Comparison of ENCODE assay signal across 1 cellular context in the genomic region with DNA sequence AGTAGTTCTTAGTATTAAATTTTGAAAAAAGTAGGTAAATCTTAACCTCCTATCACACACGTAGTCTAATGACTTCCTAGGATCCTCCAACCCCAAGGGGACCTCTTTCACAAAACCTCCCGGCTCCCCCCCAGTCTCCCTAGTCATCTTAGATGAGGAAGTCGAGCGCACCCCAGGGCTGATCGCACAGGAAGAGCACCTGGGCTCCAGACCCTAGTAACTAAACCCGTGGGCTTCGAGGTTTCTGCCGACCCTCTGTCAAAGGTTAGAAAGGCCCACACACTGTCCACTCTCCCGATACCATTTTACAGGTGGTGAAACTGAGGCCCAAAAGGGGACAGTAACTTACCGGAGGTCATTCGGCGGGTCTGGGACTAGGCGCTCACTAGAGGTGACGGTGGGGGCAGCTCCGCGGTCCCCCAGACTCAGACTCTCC.
TF ChIP-seq lines count a peak whose summit lies in the region.

No MANE protein-coding gene starts in this region.

TF ChIP-seq in WTC11, 78 proteins besides CTCF, POLR2A, EP300 and RAD21 (continued from another document):
- TF ChIP-seq, protein P1, sequence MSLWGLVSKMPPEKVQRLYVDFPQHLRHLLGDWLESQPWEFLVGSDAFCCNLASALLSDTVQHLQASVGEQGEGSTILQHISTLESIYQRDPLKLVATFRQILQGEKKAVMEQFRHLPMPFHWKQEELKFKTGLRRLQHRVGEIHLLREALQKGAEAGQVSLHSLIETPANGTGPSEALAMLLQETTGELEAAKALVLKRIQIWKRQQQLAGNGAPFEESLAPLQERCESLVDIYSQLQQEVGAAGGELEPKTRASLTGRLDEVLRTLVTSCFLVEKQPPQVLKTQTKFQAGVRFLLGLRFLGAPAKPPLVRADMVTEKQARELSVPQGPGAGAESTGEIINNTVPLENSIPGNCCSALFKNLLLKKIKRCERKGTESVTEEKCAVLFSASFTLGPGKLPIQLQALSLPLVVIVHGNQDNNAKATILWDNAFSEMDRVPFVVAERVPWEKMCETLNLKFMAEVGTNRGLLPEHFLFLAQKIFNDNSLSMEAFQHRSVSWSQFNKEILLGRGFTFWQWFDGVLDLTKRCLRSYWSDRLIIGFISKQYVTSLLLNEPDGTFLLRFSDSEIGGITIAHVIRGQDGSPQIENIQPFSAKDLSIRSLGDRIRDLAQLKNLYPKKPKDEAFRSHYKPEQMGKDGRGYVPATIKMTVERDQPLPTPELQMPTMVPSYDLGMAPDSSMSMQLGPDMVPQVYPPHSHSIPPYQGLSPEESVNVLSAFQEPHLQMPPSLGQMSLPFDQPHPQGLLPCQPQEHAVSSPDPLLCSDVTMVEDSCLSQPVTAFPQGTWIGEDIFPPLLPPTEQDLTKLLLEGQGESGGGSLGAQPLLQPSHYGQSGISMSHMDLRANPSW (CRISPR knock-in tag; conservative IDR thresholded peaks at IDR 0.05; ENCODE audit: low read depth) = no peak
- TF ChIP-seq SMAD4 (CRISPR knock-in tag; IDR thresholded peaks at IDR 0.05) (no peak), NFE2L1 (CRISPR knock-in tag; IDR thresholded peaks at IDR 0.05) (no peak), ZNF317 (CRISPR knock-in tag; IDR thresholded peaks at IDR 0.05; ENCODE audit: borderline replicate concordance, low read depth) (0 out of 2 replicates have a peak, but pooled peaks have one; percentile 41), RELA (CRISPR knock-in tag; IDR thresholded peaks at IDR 0.05; ENCODE audit: borderline replicate concordance) (no peak), ETV6 (CRISPR knock-in tag; IDR thresholded peaks at IDR 0.05) (no peak), ZNF423 (CRISPR knock-in tag; IDR thresholded peaks at IDR 0.05) (no peak), ZNF138 (CRISPR knock-in tag; conservative IDR thresholded peaks at IDR 0.05) (no peak), KAT7 (CRISPR knock-in tag; IDR thresholded peaks at IDR 0.05; ENCODE audit: borderline replicate concordance) (0 out of 2 replicates have a peak, but pooled peaks have one; percentile 71), CBFB (CRISPR knock-in tag; IDR thresholded peaks at IDR 0.05; ENCODE audit: low read depth) (no peak), ZNF219 (CRISPR knock-in tag; IDR thresholded peaks at IDR 0.05; ENCODE audit: borderline replicate concordance) (no peak), ZNF671 (CRISPR knock-in tag; IDR thresholded peaks at IDR 0.05) (no peak), NFYB (CRISPR knock-in tag; conservative IDR thresholded peaks at IDR 0.05; ENCODE audit: low read depth) (no peak), ZNF396 (CRISPR knock-in tag; IDR thresholded peaks at IDR 0.05; ENCODE audit: borderline replicate concordance) (no peak), ZNF416 (CRISPR knock-in tag; IDR thresholded peaks at IDR 0.05) (no peak), NR2C2 (CRISPR knock-in tag; IDR thresholded peaks at IDR 0.05) (no peak), ELF4 (CRISPR knock-in tag; IDR thresholded peaks at IDR 0.05; ENCODE audit: low read depth) (no peak), CREM (CRISPR knock-in tag; IDR thresholded peaks at IDR 0.05) (no peak; the same call in 1 of the 2 replicates), NR3C1 (CRISPR knock-in tag; conservative IDR thresholded peaks at IDR 0.05; ENCODE audit: low read depth) (no peak), TEAD4 (CRISPR knock-in tag; IDR thresholded peaks at IDR 0.05) (no peak), JUN (CRISPR knock-in tag; IDR thresholded peaks at IDR 0.05) (no peak), FOXJ3 (CRISPR knock-in tag; IDR thresholded peaks at IDR 0.05; ENCODE audit: borderline replicate concordance) (no peak)
- TF ChIP-seq, protein P2, sequence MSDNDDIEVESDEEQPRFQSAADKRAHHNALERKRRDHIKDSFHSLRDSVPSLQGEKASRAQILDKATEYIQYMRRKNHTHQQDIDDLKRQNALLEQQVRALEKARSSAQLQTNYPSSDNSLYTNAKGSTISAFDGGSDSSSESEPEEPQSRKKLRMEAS (CRISPR knock-in tag; IDR thresholded peaks at IDR 0.05) = no peak
- TF ChIP-seq, protein P3, sequence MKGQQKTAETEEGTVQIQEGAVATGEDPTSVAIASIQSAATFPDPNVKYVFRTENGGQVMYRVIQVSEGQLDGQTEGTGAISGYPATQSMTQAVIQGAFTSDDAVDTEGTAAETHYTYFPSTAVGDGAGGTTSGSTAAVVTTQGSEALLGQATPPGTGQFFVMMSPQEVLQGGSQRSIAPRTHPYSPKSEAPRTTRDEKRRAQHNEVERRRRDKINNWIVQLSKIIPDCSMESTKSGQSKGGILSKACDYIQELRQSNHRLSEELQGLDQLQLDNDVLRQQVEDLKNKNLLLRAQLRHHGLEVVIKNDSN (CRISPR knock-in tag; IDR thresholded peaks at IDR 0.05) = 0 out of 2 replicates have a peak, but pooled peaks have one; percentile 44
- TF ChIP-seq, protein P4, sequence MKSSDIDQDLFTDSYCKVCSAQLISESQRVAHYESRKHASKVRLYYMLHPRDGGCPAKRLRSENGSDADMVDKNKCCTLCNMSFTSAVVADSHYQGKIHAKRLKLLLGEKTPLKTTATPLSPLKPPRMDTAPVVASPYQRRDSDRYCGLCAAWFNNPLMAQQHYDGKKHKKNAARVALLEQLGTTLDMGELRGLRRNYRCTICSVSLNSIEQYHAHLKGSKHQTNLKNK (CRISPR knock-in tag; IDR thresholded peaks at IDR 0.05) = no peak
- TF ChIP-seq, protein P5, sequence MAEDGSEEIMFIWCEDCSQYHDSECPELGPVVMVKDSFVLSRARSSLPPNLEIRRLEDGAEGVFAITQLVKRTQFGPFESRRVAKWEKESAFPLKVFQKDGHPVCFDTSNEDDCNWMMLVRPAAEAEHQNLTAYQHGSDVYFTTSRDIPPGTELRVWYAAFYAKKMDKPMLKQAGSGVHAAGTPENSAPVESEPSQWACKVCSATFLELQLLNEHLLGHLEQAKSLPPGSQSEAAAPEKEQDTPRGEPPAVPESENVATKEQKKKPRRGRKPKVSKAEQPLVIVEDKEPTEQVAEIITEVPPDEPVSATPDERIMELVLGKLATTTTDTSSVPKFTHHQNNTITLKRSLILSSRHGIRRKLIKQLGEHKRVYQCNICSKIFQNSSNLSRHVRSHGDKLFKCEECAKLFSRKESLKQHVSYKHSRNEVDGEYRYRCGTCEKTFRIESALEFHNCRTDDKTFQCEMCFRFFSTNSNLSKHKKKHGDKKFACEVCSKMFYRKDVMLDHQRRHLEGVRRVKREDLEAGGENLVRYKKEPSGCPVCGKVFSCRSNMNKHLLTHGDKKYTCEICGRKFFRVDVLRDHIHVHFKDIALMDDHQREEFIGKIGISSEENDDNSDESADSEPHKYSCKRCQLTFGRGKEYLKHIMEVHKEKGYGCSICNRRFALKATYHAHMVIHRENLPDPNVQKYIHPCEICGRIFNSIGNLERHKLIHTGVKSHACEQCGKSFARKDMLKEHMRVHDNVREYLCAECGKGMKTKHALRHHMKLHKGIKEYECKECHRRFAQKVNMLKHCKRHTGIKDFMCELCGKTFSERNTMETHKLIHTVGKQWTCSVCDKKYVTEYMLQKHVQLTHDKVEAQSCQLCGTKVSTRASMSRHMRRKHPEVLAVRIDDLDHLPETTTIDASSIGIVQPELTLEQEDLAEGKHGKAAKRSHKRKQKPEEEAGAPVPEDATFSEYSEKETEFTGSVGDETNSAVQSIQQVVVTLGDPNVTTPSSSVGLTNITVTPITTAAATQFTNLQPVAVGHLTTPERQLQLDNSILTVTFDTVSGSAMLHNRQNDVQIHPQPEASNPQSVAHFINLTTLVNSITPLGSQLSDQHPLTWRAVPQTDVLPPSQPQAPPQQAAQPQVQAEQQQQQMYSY (CRISPR knock-in tag; IDR thresholded peaks at IDR 0.05) = no peak
- TF ChIP-seq, protein P6, sequence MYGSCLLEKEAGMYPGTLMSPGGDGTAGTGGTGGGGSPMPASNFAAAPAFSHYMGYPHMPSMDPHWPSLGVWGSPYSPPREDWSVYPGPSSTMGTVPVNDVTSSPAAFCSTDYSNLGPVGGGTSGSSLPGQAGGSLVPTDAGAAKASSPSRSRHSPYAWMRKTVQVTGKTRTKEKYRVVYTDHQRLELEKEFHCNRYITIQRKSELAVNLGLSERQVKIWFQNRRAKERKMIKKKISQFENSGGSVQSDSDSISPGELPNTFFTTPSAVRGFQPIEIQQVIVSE (CRISPR knock-in tag; IDR thresholded peaks at IDR 0.05; ENCODE audit: borderline replicate concordance) = no peak
- TF ChIP-seq, protein P7, sequence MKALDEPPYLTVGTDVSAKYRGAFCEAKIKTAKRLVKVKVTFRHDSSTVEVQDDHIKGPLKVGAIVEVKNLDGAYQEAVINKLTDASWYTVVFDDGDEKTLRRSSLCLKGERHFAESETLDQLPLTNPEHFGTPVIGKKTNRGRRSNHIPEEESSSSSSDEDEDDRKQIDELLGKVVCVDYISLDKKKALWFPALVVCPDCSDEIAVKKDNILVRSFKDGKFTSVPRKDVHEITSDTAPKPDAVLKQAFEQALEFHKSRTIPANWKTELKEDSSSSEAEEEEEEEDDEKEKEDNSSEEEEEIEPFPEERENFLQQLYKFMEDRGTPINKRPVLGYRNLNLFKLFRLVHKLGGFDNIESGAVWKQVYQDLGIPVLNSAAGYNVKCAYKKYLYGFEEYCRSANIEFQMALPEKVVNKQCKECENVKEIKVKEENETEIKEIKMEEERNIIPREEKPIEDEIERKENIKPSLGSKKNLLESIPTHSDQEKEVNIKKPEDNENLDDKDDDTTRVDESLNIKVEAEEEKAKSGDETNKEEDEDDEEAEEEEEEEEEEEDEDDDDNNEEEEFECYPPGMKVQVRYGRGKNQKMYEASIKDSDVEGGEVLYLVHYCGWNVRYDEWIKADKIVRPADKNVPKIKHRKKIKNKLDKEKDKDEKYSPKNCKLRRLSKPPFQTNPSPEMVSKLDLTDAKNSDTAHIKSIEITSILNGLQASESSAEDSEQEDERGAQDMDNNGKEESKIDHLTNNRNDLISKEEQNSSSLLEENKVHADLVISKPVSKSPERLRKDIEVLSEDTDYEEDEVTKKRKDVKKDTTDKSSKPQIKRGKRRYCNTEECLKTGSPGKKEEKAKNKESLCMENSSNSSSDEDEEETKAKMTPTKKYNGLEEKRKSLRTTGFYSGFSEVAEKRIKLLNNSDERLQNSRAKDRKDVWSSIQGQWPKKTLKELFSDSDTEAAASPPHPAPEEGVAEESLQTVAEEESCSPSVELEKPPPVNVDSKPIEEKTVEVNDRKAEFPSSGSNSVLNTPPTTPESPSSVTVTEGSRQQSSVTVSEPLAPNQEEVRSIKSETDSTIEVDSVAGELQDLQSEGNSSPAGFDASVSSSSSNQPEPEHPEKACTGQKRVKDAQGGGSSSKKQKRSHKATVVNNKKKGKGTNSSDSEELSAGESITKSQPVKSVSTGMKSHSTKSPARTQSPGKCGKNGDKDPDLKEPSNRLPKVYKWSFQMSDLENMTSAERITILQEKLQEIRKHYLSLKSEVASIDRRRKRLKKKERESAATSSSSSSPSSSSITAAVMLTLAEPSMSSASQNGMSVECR (CRISPR knock-in tag; IDR thresholded peaks at IDR 0.05; ENCODE audit: borderline replicate concordance) = no peak
- TF ChIP-seq, protein P8, sequence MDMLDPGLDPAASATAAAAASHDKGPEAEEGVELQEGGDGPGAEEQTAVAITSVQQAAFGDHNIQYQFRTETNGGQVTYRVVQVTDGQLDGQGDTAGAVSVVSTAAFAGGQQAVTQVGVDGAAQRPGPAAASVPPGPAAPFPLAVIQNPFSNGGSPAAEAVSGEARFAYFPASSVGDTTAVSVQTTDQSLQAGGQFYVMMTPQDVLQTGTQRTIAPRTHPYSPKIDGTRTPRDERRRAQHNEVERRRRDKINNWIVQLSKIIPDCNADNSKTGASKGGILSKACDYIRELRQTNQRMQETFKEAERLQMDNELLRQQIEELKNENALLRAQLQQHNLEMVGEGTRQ (CRISPR knock-in tag; IDR thresholded peaks at IDR 0.05) = no peak
- TF ChIP-seq, protein P9, sequence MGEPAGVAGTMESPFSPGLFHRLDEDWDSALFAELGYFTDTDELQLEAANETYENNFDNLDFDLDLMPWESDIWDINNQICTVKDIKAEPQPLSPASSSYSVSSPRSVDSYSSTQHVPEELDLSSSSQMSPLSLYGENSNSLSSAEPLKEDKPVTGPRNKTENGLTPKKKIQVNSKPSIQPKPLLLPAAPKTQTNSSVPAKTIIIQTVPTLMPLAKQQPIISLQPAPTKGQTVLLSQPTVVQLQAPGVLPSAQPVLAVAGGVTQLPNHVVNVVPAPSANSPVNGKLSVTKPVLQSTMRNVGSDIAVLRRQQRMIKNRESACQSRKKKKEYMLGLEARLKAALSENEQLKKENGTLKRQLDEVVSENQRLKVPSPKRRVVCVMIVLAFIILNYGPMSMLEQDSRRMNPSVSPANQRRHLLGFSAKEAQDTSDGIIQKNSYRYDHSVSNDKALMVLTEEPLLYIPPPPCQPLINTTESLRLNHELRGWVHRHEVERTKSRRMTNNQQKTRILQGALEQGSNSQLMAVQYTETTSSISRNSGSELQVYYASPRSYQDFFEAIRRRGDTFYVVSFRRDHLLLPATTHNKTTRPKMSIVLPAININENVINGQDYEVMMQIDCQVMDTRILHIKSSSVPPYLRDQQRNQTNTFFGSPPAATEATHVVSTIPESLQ (CRISPR knock-in tag; IDR thresholded peaks at IDR 0.05) = no peak
- TF ChIP-seq, protein P10, sequence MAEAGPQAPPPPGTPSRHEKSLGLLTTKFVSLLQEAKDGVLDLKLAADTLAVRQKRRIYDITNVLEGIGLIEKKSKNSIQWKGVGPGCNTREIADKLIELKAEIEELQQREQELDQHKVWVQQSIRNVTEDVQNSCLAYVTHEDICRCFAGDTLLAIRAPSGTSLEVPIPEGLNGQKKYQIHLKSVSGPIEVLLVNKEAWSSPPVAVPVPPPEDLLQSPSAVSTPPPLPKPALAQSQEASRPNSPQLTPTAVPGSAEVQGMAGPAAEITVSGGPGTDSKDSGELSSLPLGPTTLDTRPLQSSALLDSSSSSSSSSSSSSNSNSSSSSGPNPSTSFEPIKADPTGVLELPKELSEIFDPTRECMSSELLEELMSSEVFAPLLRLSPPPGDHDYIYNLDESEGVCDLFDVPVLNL (CRISPR knock-in tag; IDR thresholded peaks at IDR 0.05; ENCODE audit: borderline replicate concordance, low read depth) = no peak
TF ChIP-seq in WTC11: peak in this region for 8.
